In genomic region chr3:190658106-190658505, GRCh38 we compare ENCODE assay signal across 35 cellular contexts.
DNase-seq lines count a peak whose midpoint lies in the region; ATAC-seq and TF ChIP-seq lines count a peak whose summit lies in the region.
"Had no signal": no experiment of that assay in that cellular context is flagged by ENCODE, and none has a peak within 500 bp of the region (broad histone marks: within the 10 kb centered on the region; RNA-seq: fewer than 3 reads in every experiment).

No MANE protein-coding gene starts in this region.

- no peaks in the 10 kb centered on the region for H3K79me2 ChIP-seq in neural progenitor cell (ENCODE audit: low read depth)

- H3F3A ChIP-seq in neural progenitor cell (ENCODE audit: low read depth) = no peaks in the 10 kb centered on the region

- DNase-seq in adipocyte (ENCODE audit: low read depth) (peak; percentile 53), fibroblast of gingiva (ENCODE audit: low read depth) (peak; percentile 27), foreskin melanocyte (peak; percentile 13), neural progenitor cell (ENCODE audit: low spot score) (no peak), ecto neural progenitor cell (ENCODE audit: low spot score) (no peak), NCI-H2107 treated with DMSO at 0.1 percent for 48 hours (lab: John Stamatoyannopoulos, UW; ENCODE audit: unreplicated experiment) (no peak), HuH-7.5 (ENCODE audit: low spot score) (no peak)
- DNase-seq: 8988T; ACHN; AML-193; BE2C; C1 segment of cervical spinal cord; Caco-2; Calu3; CD4-positive, alpha-beta memory T cell; CD4-positive, alpha-beta T cell; CD4-positive, CD25-positive, alpha-beta regulatory T cell; CD8-positive, alpha-beta memory T cell; CD8-positive, alpha-beta T cell; COR-L47; DMS 273 treated with DMSO at 0.1 percent for 48 hours; DMS153; DMS53; DMS79; DMS79 treated with DMSO at 0.1 percent for 48 hours; DND-41; EL had no signal

- no peaks in the 10 kb centered on the region for H3K9me3 Mint-ChIP-seq in neural progenitor cell
- H3K9me3 Mint-ChIP-seq: CD4-positive, alpha-beta memory T cell; CD4-positive, alpha-beta T cell; CD8-positive, alpha-beta memory T cell; CD8-positive, alpha-beta T cell had no signal

- H2AFZ ChIP-seq in neural progenitor cell (replicated peaks) = peak overlapping the region; percentile 65

- H3K4me3 ChIP-seq in adipocyte (ENCODE audit: low read length) (no peak overlapping the region), neural progenitor cell (no peak overlapping the region)
- H3K4me3 ChIP-seq: A549; BLaER1; BLaER1 treated with 17β-estradiol and CSF1 and Interleukin-3, amounts not matched to agents 10 nM and 100 nM had no signal

- H3K27me3 ChIP-seq in adipocyte (replicated peaks; ENCODE audit: control insufficient read depth, insufficient read depth, low read length) (no peaks in the 10 kb centered on the region), neural progenitor cell (no peaks in the 10 kb centered on the region)
- H3K27me3 ChIP-seq: BE2C; BLaER1; BLaER1 treated with 17β-estradiol and CSF1 and Interleukin-3, amounts not matched to agents 10 nM and 100 nM had no signal

- no peaks in the 10 kb centered on the region for H4K20me1 ChIP-seq in neural progenitor cell (ENCODE audit: low read depth)
- H4K20me1 ChIP-seq: BLaER1; BLaER1 treated with 17β-estradiol and CSF1 and Interleukin-3, amounts not matched to agents 10 nM and 100 nM had no signal

- H3K9me3 ChIP-seq in adipocyte (ENCODE audit: control insufficient read depth, low read length) (no peaks in the 10 kb centered on the region), neural progenitor cell (ENCODE audit: low read depth) (no peaks in the 10 kb centered on the region)
- H3K9me3 ChIP-seq: A549; BE2C; BLaER1; BLaER1 treated with 17β-estradiol and CSF1 and Interleukin-3, amounts not matched to agents 10 nM and 100 nM; Caco-2 had no signal

- H3K36me3 ChIP-seq in adipocyte (ENCODE audit: control insufficient read depth, insufficient read depth, low read length, severe bottlenecking) (no peaks in the 10 kb centered on the region), neural progenitor cell (no peaks in the 10 kb centered on the region)
- H3K36me3 ChIP-seq: BE2C; BLaER1; BLaER1 treated with 17β-estradiol and CSF1 and Interleukin-3, amounts not matched to agents 10 nM and 100 nM had no signal

- no peak overlapping the region for H3K27ac Mint-ChIP-seq in neural progenitor cell
- H3K27ac Mint-ChIP-seq: B cell; CD4-positive, alpha-beta memory T cell; CD4-positive, alpha-beta T cell; CD4-positive, CD25-positive, alpha-beta regulatory T cell; CD8-positive, alpha-beta memory T cell; CD8-positive, alpha-beta T cell had no signal

- no peaks in the 10 kb centered on the region for H3K4me1 Mint-ChIP-seq in neural progenitor cell
- H3K4me1 Mint-ChIP-seq: B cell; CD14-positive monocyte; CD4-positive, alpha-beta memory T cell; CD4-positive, CD25-positive, alpha-beta regulatory T cell; CD8-positive, alpha-beta memory T cell had no signal

- H3K4me1 ChIP-seq in adipocyte (ENCODE audit: control insufficient read depth, insufficient read depth, low read length) (no peaks in the 10 kb centered on the region), neural progenitor cell (no peaks in the 10 kb centered on the region)
- H3K4me1 ChIP-seq: A549; BE2C; BLaER1; BLaER1 treated with 17β-estradiol and CSF1 and Interleukin-3, amounts not matched to agents 10 nM and 100 nM; Caco-2 had no signal

- peaks cover 4% of the 10 kb centered on the region for H3K27me3 Mint-ChIP-seq in neural progenitor cell (ENCODE audit: insufficient read depth, low read depth)

- no peak overlapping the region for H3K9ac ChIP-seq in adipocyte (ENCODE audit: low read length)
- no peak overlapping the region for H3K9ac ChIP-seq in neural progenitor cell
- H3K9ac ChIP-seq: BLaER1; BLaER1 treated with 17β-estradiol and CSF1 and Interleukin-3, amounts not matched to agents 10 nM and 100 nM had no signal

- H3K36me3 Mint-ChIP-seq in neural progenitor cell = no peaks in the 10 kb centered on the region
- H3K36me3 Mint-ChIP-seq: CD14-positive monocyte; CD4-positive, alpha-beta memory T cell; CD4-positive, CD25-positive, alpha-beta regulatory T cell; CD8-positive, alpha-beta T cell had no signal

- no peak for ATAC-seq in HG02870 (IDR thresholded peaks at IDR 0.05; ENCODE audit: unreplicated experiment)
- ATAC-seq: A549; CD8-positive, alpha-beta T cell had no signal

- H3K4me2 ChIP-seq in neural progenitor cell = no peak overlapping the region
- H3K4me2 ChIP-seq: A549; BLaER1; BLaER1 treated with 17β-estradiol and CSF1 and Interleukin-3, amounts not matched to agents 10 nM and 100 nM had no signal

- H3K27ac ChIP-seq in neural progenitor cell = no peak overlapping the region
- H3K27ac ChIP-seq: 22Rv1; A549; BLaER1; BLaER1 treated with 17β-estradiol and CSF1 and Interleukin-3, amounts not matched to agents 10 nM and 100 nM; C4-2B had no signal

- no peak overlapping the region for H3K4me3 Mint-ChIP-seq in neural progenitor cell
- H3K4me3 Mint-ChIP-seq: B cell; CD14-positive monocyte; CD4-positive, alpha-beta memory T cell; CD4-positive, alpha-beta T cell; CD4-positive, CD25-positive, alpha-beta regulatory T cell; CD8-positive, alpha-beta memory T cell; CD8-positive, alpha-beta T cell had no signal

- TF ChIP-seq CTCF in neural progenitor cell (IDR thresholded peaks at IDR 0.05) = no peak

Comparison
In these comparisons a context has a peak if more than half of its experiments do, and no peak if none do; other contexts are left out.
1. DNase-seq: peak in adipocyte (single experiment), fibroblast of gingiva (single experiment) and foreskin melanocyte (single experiment); none in neural progenitor cell (single experiment), ecto neural progenitor cell (single experiment), NCI-H2107 treated with DMSO at 0.1 percent for 48 hours (single experiment) and HuH-7.5 (single experiment).